Comparison of ENCODE assay signal across 16 cellular contexts in the genomic region with DNA sequence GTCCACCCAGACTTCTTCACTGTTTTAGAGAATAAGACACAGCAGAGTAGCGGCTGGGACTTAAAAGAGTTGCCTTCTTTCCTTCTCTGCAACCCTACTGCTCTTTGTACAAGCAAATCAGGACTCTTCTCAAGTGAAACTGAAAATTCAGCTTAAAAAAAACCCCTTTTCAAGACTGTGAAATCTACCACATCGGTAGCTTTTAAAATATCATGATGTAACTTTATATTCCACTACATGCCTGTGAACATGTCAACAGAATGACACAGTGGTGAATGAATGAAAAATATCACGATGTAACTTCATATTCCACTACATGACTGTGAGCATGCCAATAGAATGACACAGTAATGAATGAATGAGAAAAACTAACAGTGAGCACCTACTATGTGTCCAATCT. TPM values are rescaled to one million over a fixed set of nuclear protein-coding genes. Genes with fewer than 3 reads are reported as not detected.
DNase-seq lines count a peak whose midpoint lies in the region; ATAC-seq and TF ChIP-seq lines count a peak whose summit lies in the region.
"Had no signal": no experiment of that assay in that cellular context is flagged by ENCODE, and none has a peak within 500 bp of the region (broad histone marks: within the 10 kb centered on the region; RNA-seq: fewer than 3 reads in every experiment).

No MANE protein-coding gene starts in this region.

- DNase-seq in ELR (ENCODE audit: low read depth) = peak; percentile 27
- no peak for DNase-seq in activated B cell treated with CpG ODN at 0.5 μM for 24 hours
- DNase-seq in neural crest cell (ENCODE audit: low read depth, low spot score) = no peak
- no peak for DNase-seq in GM20000 (ENCODE audit: low spot score)
- no peak for DNase-seq in GM19238 (ENCODE audit: insufficient read length, low spot score)
- no peak for DNase-seq in body of pancreas
- DNase-seq: activated CD8-positive, alpha-beta memory T cell treated with anti-CD3 and anti-CD28 coated beads, Interleukin-2, amount 50 U/mL, for 4 hours; BE2C; central memory CD4-positive, alpha-beta T cell; right lobe of liver; thyroid gland had no signal

- no peaks in the 10 kb centered on the region for H3K4me1 ChIP-seq in body of pancreas
- H3K4me1 ChIP-seq: BE2C, right lobe of liver, thyroid gland had no signal

- TF ChIP-seq CTCF in activated B cell treated with CpG ODN at 0.5 μM for 24 hours (IDR thresholded peaks at IDR 0.05) = no peak
- TF ChIP-seq CTCF in neural crest cell (conservative IDR thresholded peaks at IDR 0.05) = no peak
- TF ChIP-seq CTCF in GM20000 (IDR thresholded peaks at IDR 0.05; ENCODE audit: extremely low read depth, missing control alignments) = no peak
- no peak for TF ChIP-seq CTCF in body of pancreas (IDR thresholded peaks at IDR 0.05)

- POLR2A ChIA-PET in activated B cell treated with CpG ODN at 0.5 μM for 24 hours (lab: Charles Lee) = no interaction called here

- H3K27ac Mint-ChIP-seq in activated B cell treated with CpG ODN at 0.5 μM for 24 hours (peak overlapping the region; percentile 4), neural crest cell (ENCODE audit: unreplicated experiment) (peak overlapping the region; percentile 87)
- H3K27ac Mint-ChIP-seq: activated naive CD4-positive, alpha-beta T cell treated with anti-CD3 and anti-CD28 coated beads, Interleukin-2, amount 50 U/mL, for 24 hours had no signal

- no peaks in the 10 kb centered on the region for H3K9me3 ChIP-seq in body of pancreas
- H3K9me3 ChIP-seq: BE2C, gastroesophageal sphincter, right lobe of liver, thyroid gland had no signal

- H3K36me3 ChIP-seq in body of pancreas (replicated peaks in 1 of 2; ENCODE audit: insufficient read depth in 1 of 2, low read depth in 2 of 2) = no peaks in the 10 kb centered on the region
- H3K36me3 ChIP-seq: BE2C, gastroesophageal sphincter, right lobe of liver, thyroid gland had no signal

- CTCF ChIA-PET in activated B cell treated with CpG ODN at 0.5 μM for 24 hours (lab: Charles Lee) = no interaction called here

- no peak overlapping the region for H3K4me3 ChIP-seq in body of pancreas
- H3K4me3 ChIP-seq: gastroesophageal sphincter, lung, right lobe of liver, thyroid gland had no signal

- 61 to 63% methylated on average over 3 of the region's 3 CpGs for WGBS in body of pancreas, 2 donors

- H3K36me3 Mint-ChIP-seq in activated B cell treated with CpG ODN at 0.5 μM for 24 hours (ENCODE audit: low read depth) (no peaks in the 10 kb centered on the region), neural crest cell (ENCODE audit: low read depth) (peaks cover 4% of the 10 kb centered on the region)
- H3K36me3 Mint-ChIP-seq: activated naive CD4-positive, alpha-beta T cell treated with anti-CD3 and anti-CD28 coated beads, Interleukin-2, amount 50 U/mL, for 24 hours had no signal

- no peaks in the 10 kb centered on the region for H3K27me3 ChIP-seq in body of pancreas
- H3K27me3 ChIP-seq: BE2C, gastroesophageal sphincter, right lobe of liver, thyroid gland had no signal

- ATAC-seq in GM21619 (IDR thresholded peaks at IDR 0.05; ENCODE audit: unreplicated experiment) (peak; percentile 37), activated B cell treated with CpG ODN at 0.5 μM for 24 hours (ENCODE audit: low read depth) (peak; percentile 45), body of pancreas (no peak)
- ATAC-seq: gastroesophageal sphincter, HepG2, right lobe of liver had no signal

- intact Hi-C loops in activated B cell treated with CpG ODN at 0.5 μM for 24 hours (cut with micrococcal nuclease) = no loop called here
- intact Hi-C loops in body of pancreas (cut with DNase I) = no loop called here

- H3K4me1 Mint-ChIP-seq in activated B cell treated with CpG ODN at 0.5 μM for 24 hours (peaks cover 9% of the 10 kb centered on the region), neural crest cell (peaks cover 26% of the 10 kb centered on the region)
- H3K4me1 Mint-ChIP-seq: activated naive CD4-positive, alpha-beta T cell treated with anti-CD3 and anti-CD28 coated beads, Interleukin-2, amount 50 U/mL, for 24 hours had no signal

- H3K9me3 Mint-ChIP-seq in activated B cell treated with CpG ODN at 0.5 μM for 24 hours (no peaks in the 10 kb centered on the region), neural crest cell (peaks cover 2% of the 10 kb centered on the region)
- H3K9me3 Mint-ChIP-seq: activated naive CD4-positive, alpha-beta T cell treated with anti-CD3 and anti-CD28 coated beads, Interleukin-2, amount 50 U/mL, for 24 hours had no signal

- H3K27me3 Mint-ChIP-seq in activated B cell treated with CpG ODN at 0.5 μM for 24 hours (no peaks in the 10 kb centered on the region), neural crest cell (ENCODE audit: low read depth) (no peaks in the 10 kb centered on the region)
- H3K27me3 Mint-ChIP-seq: activated naive CD4-positive, alpha-beta T cell treated with anti-CD3 and anti-CD28 coated beads, Interleukin-2, amount 50 U/mL, for 24 hours had no signal

- no peak overlapping the region for H3K27ac ChIP-seq in body of pancreas
- H3K27ac ChIP-seq: gastroesophageal sphincter, right lobe of liver, thyroid gland had no signal

- H3K4me3 Mint-ChIP-seq in activated B cell treated with CpG ODN at 0.5 μM for 24 hours (no peak overlapping the region), neural crest cell (no peak overlapping the region)
- H3K4me3 Mint-ChIP-seq: activated naive CD4-positive, alpha-beta T cell treated with anti-CD3 and anti-CD28 coated beads, Interleukin-2, amount 50 U/mL, for 24 hours had no signal

- TF ChIP-seq POLR2A in body of pancreas (IDR thresholded peaks at IDR 0.05) = no peak

RNA-seq across cellular contexts. Expression of a gene that starts 53.4 kb away (rescaled TPM):
- total RNA-seq in activated B cell treated with CpG ODN at 0.5 μM for 24 hours (230 and 270 TPM in 2 replicates), neural crest cell (82.5 and 89.9 TPM in 2 replicates), body of pancreas (10 to 100 TPM; 31.6 to 34.0 TPM)
- total RNA-seq: HepG2 had no signal
